In genomic region chr18:24176727-24177416, GRCh38 we compare ENCODE assay signal across 9 cellular contexts. TPM values are rescaled to one million over a fixed set of nuclear protein-coding genes. Genes with fewer than 3 reads are reported as not detected.
DNase-seq lines count a peak whose midpoint lies in the region; ATAC-seq and TF ChIP-seq lines count a peak whose summit lies in the region.
"Had no signal": no experiment of that assay in that cellular context is flagged by ENCODE, and none has a peak within 500 bp of the region (broad histone marks: within the 10 kb centered on the region; RNA-seq: fewer than 3 reads in every experiment).

No MANE protein-coding gene starts in this region.

- no peaks in the 10 kb centered on the region for H3K9me3 Mint-ChIP-seq in T-cell

- peak; percentile 78 for ATAC-seq in GM21737 (IDR thresholded peaks at IDR 0.05; ENCODE audit: unreplicated experiment)
- ATAC-seq in T-cell (replicated peaks in 1 of 4), result no peak
- peak; percentile 80 to 90 (median 83) for ATAC-seq in right lobe of liver

- H3K36me3 Mint-ChIP-seq in T-cell, result peaks cover 3% of the 10 kb centered on the region

- no peaks in the 10 kb centered on the region for H3K9me3 ChIP-seq in right lobe of liver
- H3K9me3 ChIP-seq: neutrophil had no signal

- H3K36me3 ChIP-seq in right lobe of liver, result no peaks in the 10 kb centered on the region

- H3K27ac Mint-ChIP-seq in T-cell, result no peak overlapping the region

- intact Hi-C loops in right lobe of liver (cut with DNase I), result no loop called here

- H3K4me1 Mint-ChIP-seq in T-cell, result peaks cover 0 to 4% (median 0%) of the 10 kb centered on the region in 3 donors

- in situ Hi-C loops in KBM-7 (cut with MboI; ENCODE audit: low pct_unique_long_range_greater_than_20kb, low sequenced_read_pairs), result no loop called here

- 48% methylated on average over 5 of the region's 7 CpGs for WGBS in right lobe of liver (ENCODE audit: insufficient coverage, low coverage, low lambda C conversion rate, missing lambda C conversion rate)

- CTCF ChIA-PET in T-cell (lab: Charles Lee), result interaction anchor here in 1 of 2 donors (0.5 to 1.5 kb wide), 2 partner anchors 26 to 312 kb away, joined by 5 to 13 read pairs; no protein-coding TSS in a partner anchor

- TF ChIP-seq CTCF in right lobe of liver (IDR thresholded peaks at IDR 0.05), result peak; percentile 47 to 79 (median 64)

- POLR2A ChIA-PET in T-cell (lab: Charles Lee), result no interaction called here

- no peak for TF ChIP-seq POLR2A in right lobe of liver (IDR thresholded peaks at IDR 0.05)

- peak overlapping the region in 1 of 3 donors; percentile 19 for H3K27ac ChIP-seq in right lobe of liver
- H3K27ac ChIP-seq: neutrophil had no signal

- peaks cover 0 to 2% of the 10 kb centered on the region in 2 donors for H3K27me3 Mint-ChIP-seq in T-cell

- DNase-seq in NCI-H446 (lab: John Stamatoyannopoulos, UW), result peak; percentile 37 to 43
- no peak for DNase-seq in NCI-H446 treated with DMSO at 0.1 percent for 48 hours (lab: John Stamatoyannopoulos, UW)
- DNase-seq in KBM-7, result peak; percentile 70
- peak in 24 of 34 experiments; percentile 2 to 37 (median 11) for DNase-seq in T-cell
- DNase-seq in cerebellar cortex (ENCODE audit: low spot score), result peak; percentile 33
- DNase-seq in right lobe of liver, result peak in 2 of 3 donors; percentile 40 to 69
- peak; percentile 21 for DNase-seq in stimulated activated CD8-positive, alpha-beta memory T cell treated with anti-CD3 and anti-CD28 coated beads, Interleukin-7, amount 100 ng/mL, for 24 hours (ENCODE audit: low read depth)

- peaks cover 0 to 15% (median 0%) of the 10 kb centered on the region in 4 donors for H3K4me1 ChIP-seq in right lobe of liver

- H3K27me3 ChIP-seq in right lobe of liver, result no peaks in the 10 kb centered on the region
- H3K27me3 ChIP-seq: neutrophil had no signal

- no peak overlapping the region for H3K4me3 ChIP-seq in right lobe of liver

- no peak overlapping the region for H3K4me3 Mint-ChIP-seq in T-cell

RNA-seq across cellular contexts. Expression of gene CABYR, which starts 38.0 kb away (rescaled TPM):
- total RNA-seq in T-cell, result 1 to 10 TPM in 3 of 5 donors, under 1 TPM in 2; 0.25 to 2.4 (median 1.1) TPM
- 1 to 10 TPM in 3 of 6 experiments, under 1 TPM in 1, not detected in 2; 0.31 to 7.5 (median 3.7) TPM for total RNA-seq in right lobe of liver

Comparison
In these comparisons a context has a peak if more than half of its experiments do, and no peak if none do; other contexts are left out.
1. ATAC-seq: peak in GM21737 (single experiment) and right lobe of liver (4 of 4); none in T-cell (0 of 4).